Comparison of ENCODE assay signal across 12 cellular contexts in genomic region chr6:47669684-47670515, GRCh38. TPM values are rescaled to one million over a fixed set of nuclear protein-coding genes. Genes with fewer than 3 reads are reported as not detected.
DNase-seq lines count a peak whose midpoint lies in the region; ATAC-seq, FAIRE-seq and TF ChIP-seq lines count a peak whose summit lies in the region.
"Had no signal": no experiment of that assay in that cellular context is flagged by ENCODE, and none has a peak within 500 bp of the region (broad histone marks: within the 10 kb centered on the region; RNA-seq: fewer than 3 reads in every experiment).

No MANE protein-coding gene starts in this region.

- no peaks in the 10 kb centered on the region for H3K36me3 Mint-ChIP-seq in activated CD4-positive, alpha-beta T cell treated with anti-CD3 and anti-CD28 coated beads, Interleukin-2, amount 10 ng/mL, durations not matched to agents 7 days and 5 days (ENCODE audit: low read depth)

- H2BK120ac ChIP-seq in mesendoderm (ENCODE audit: low read depth, low read length): peak overlapping the region; percentile 64

- H3K27me3 Mint-ChIP-seq in activated CD4-positive, alpha-beta T cell treated with anti-CD3 and anti-CD28 coated beads, Interleukin-2, amount 10 ng/mL, durations not matched to agents 7 days and 5 days: peaks cover 23% of the 10 kb centered on the region

- H3K4me3 Mint-ChIP-seq in activated CD4-positive, alpha-beta T cell treated with anti-CD3 and anti-CD28 coated beads, Interleukin-2, amount 10 ng/mL, durations not matched to agents 7 days and 5 days: no peak overlapping the region
- H3K4me3 Mint-ChIP-seq: memory B cell had no signal

- no TSS peak for BruUV-seq in K562 (replicated peaks; lab: Mats Ljungman, UMichigan)

- TF ChIP-seq RAD21 in K562 (CRISPR knock-in tag; conservative IDR thresholded peaks at IDR 0.05 in 1 of 2, IDR thresholded peaks at IDR 0.05 in 1 of 2): no peak

- H3K4me2 ChIP-seq in K562 (ENCODE audit: insufficient read depth, low read length) (no peak overlapping the region), mesendoderm (ENCODE audit: low read length) (no peak overlapping the region)
- H3K4me2 ChIP-seq: BLaER1 treated with 17β-estradiol and CSF1 and Interleukin-3, amounts not matched to agents 10 nM and 100 nM had no signal

- no peak overlapping the region for H2AK5ac ChIP-seq in mesendoderm (ENCODE audit: low read length)

- H3K27me3 ChIP-seq in MG63 (no peaks in the 10 kb centered on the region), K562 (ENCODE audit: control insufficient read depth in 2 of 2, insufficient read depth in 2 of 2, low read length in 2 of 2) (no peaks in the 10 kb centered on the region; a peak in 2 of 5 replicates), mesendoderm (ENCODE audit: insufficient read depth, low read length, poor library complexity) (no peaks in the 10 kb centered on the region)
- H3K27me3 ChIP-seq: BLaER1 treated with 17β-estradiol and CSF1 and Interleukin-3, amounts not matched to agents 10 nM and 100 nM had no signal

- peak overlapping the region; percentile 96 for H3K4ac ChIP-seq in mesendoderm (ENCODE audit: low read depth, low read length)

- H4K20me1 ChIP-seq in K562 (replicated peaks; ENCODE audit: control insufficient read depth, insufficient read depth, low read length): no peaks in the 10 kb centered on the region
- H4K20me1 ChIP-seq: BLaER1 treated with 17β-estradiol and CSF1 and Interleukin-3, amounts not matched to agents 10 nM and 100 nM had no signal

- intact Hi-C loops in K562 (cut with micrococcal nuclease): no loop called here

- CTCF ChIA-PET in K562 (lab: Yijun Ruan, JAX; ENCODE audit: low intra/inter-chr PET ratio): no interaction called here
- CTCF ChIA-PET in activated CD4-positive, alpha-beta T cell treated with anti-CD3 and anti-CD28 coated beads, Interleukin-2, amount 10 ng/mL, durations not matched to agents 7 days and 5 days (lab: Charles Lee): no interaction called here

- no peak overlapping the region for H3K23ac ChIP-seq in mesendoderm (ENCODE audit: low read length)

- H3K27ac Mint-ChIP-seq in activated CD4-positive, alpha-beta T cell treated with anti-CD3 and anti-CD28 coated beads, Interleukin-2, amount 10 ng/mL, durations not matched to agents 7 days and 5 days: no peak overlapping the region
- H3K27ac Mint-ChIP-seq: memory B cell had no signal

- TF ChIP-seq EP300 in K562 (IDR thresholded peaks at IDR 0.05; ENCODE audit: low read length): no peak

- FAIRE-seq in K562 (lab: Jason Lieb, UNC): peak; percentile 6
- FAIRE-seq: urothelium cell line had no signal

- no peak for TF ChIP-seq CTCF in K562 (IDR thresholded peaks at IDR 0.05 in 2 of 3, conservative IDR thresholded peaks at IDR 0.05 in 1 of 3; ENCODE audit: insufficient read depth in 2 of 3, low read depth in 1 of 3, low read length in 3 of 3)

- H3K36me3 ChIP-seq in MG63: no peaks in the 10 kb centered on the region
- no peaks in the 10 kb centered on the region for H3K36me3 ChIP-seq in K562 (ENCODE audit: control insufficient read depth, insufficient read depth, low read length)
- no peaks in the 10 kb centered on the region for H3K36me3 ChIP-seq in mesendoderm (ENCODE audit: control insufficient read depth, insufficient read depth, low read length)
- H3K36me3 ChIP-seq: BLaER1 treated with 17β-estradiol and CSF1 and Interleukin-3, amounts not matched to agents 10 nM and 100 nM had no signal

- ATAC-seq in K562 (no peak; the same call in 2 of the 3 replicates), SK-N-SH treated with all-trans-retinoic acid at 6 μM for 48 hours (no peak)

- H4K5ac ChIP-seq in mesendoderm (ENCODE audit: low read length): no peak overlapping the region

- no peaks in the 10 kb centered on the region for H3K9me3 Mint-ChIP-seq in activated CD4-positive, alpha-beta T cell treated with anti-CD3 and anti-CD28 coated beads, Interleukin-2, amount 10 ng/mL, durations not matched to agents 7 days and 5 days

- no peak overlapping the region for H3K9ac ChIP-seq in K562 (ENCODE audit: insufficient read depth in 1 of 2, low read depth in 2 of 2, low read length in 2 of 2)
- peak overlapping the region; percentile 20 for H3K9ac ChIP-seq in mesendoderm (ENCODE audit: low read length)
- H3K9ac ChIP-seq: BLaER1 treated with 17β-estradiol and CSF1 and Interleukin-3, amounts not matched to agents 10 nM and 100 nM had no signal

- H3K27ac ChIP-seq in K562 (ENCODE audit: extremely low read depth, low read depth, low read length) (no peak overlapping the region), mesendoderm (ENCODE audit: low read depth, low read length) (peak overlapping the region; percentile 96)
- H3K27ac ChIP-seq: BLaER1 treated with 17β-estradiol and CSF1 and Interleukin-3, amounts not matched to agents 10 nM and 100 nM had no signal

- no peaks in the 10 kb centered on the region for H3K79me2 ChIP-seq in K562 (ENCODE audit: control insufficient read depth, insufficient read depth, low read length)
- no peaks in the 10 kb centered on the region for H3K79me2 ChIP-seq in mesendoderm (ENCODE audit: control insufficient read depth, insufficient read depth, low read length)

- no peak overlapping the region for H2BK15ac ChIP-seq in mesendoderm (replicated peaks; ENCODE audit: low read depth)

- no peak overlapping the region for H2AFZ ChIP-seq in K562 (ENCODE audit: low read depth, low read length)

- H3K4me3 ChIP-seq in MG63: no peak overlapping the region
- no peak overlapping the region for H3K4me3 ChIP-seq in K562
- no peak overlapping the region for H3K4me3 ChIP-seq in mesendoderm (ENCODE audit: low read length)
- H3K4me3 ChIP-seq: BLaER1 treated with 17β-estradiol and CSF1 and Interleukin-3, amounts not matched to agents 10 nM and 100 nM had no signal

- H3K9me3 ChIP-seq in MG63: no peaks in the 10 kb centered on the region
- H3K9me3 ChIP-seq in K562 (replicated peaks; ENCODE audit: control insufficient read depth, insufficient read depth, low read depth, low read length): no peaks in the 10 kb centered on the region

- WGBS in K562 (ENCODE audit: insufficient coverage, low coverage, missing lambda C conversion rate): 1% methylated on average over 6 of the region's 6 CpGs
- WGBS in mesendoderm (ENCODE audit: extremely low coverage, insufficient coverage, low lambda C conversion rate): no CpG with 5 or more reads among the region's 6 CpGs

- H3K4me1 ChIP-seq in K562 (replicated peaks in 1 of 2; ENCODE audit: control insufficient read depth in 2 of 2, insufficient read depth in 2 of 2, low read length in 2 of 2) (no peaks in the 10 kb centered on the region), mesendoderm (ENCODE audit: control insufficient read depth, low read depth, low read length) (peaks cover 4% of the 10 kb centered on the region)
- H3K4me1 ChIP-seq: BLaER1 treated with 17β-estradiol and CSF1 and Interleukin-3, amounts not matched to agents 10 nM and 100 nM had no signal

- POLR2A ChIA-PET in K562 (lab: Yijun Ruan, JAX): interaction anchor here (0.5 kb wide), 1 partner anchor 257 kb away, joined by 4 read pairs; no protein-coding TSS in a partner anchor
- POLR2A ChIA-PET in activated CD4-positive, alpha-beta T cell treated with anti-CD3 and anti-CD28 coated beads, Interleukin-2, amount 10 ng/mL, durations not matched to agents 7 days and 5 days (lab: Charles Lee): no interaction called here

- H4K8ac ChIP-seq in mesendoderm (ENCODE audit: low read depth, low read length): peak overlapping the region; percentile 30

- no peaks in the 10 kb centered on the region for H3K79me1 ChIP-seq in mesendoderm (ENCODE audit: low read length)

- in situ Hi-C loops in K562 (cut with MboI): no loop called here

- H3K56ac ChIP-seq in mesendoderm (ENCODE audit: low read length): peak overlapping the region; percentile 52

- no peaks in the 10 kb centered on the region for H3K9me1 ChIP-seq in K562 (ENCODE audit: control insufficient read depth, insufficient read depth, low read length)

- no peaks in the 10 kb centered on the region for H3K4me1 Mint-ChIP-seq in activated CD4-positive, alpha-beta T cell treated with anti-CD3 and anti-CD28 coated beads, Interleukin-2, amount 10 ng/mL, durations not matched to agents 7 days and 5 days

- H2BK5ac ChIP-seq in mesendoderm (ENCODE audit: low read length): peak overlapping the region; percentile 97

- H3K18ac ChIP-seq in mesendoderm (ENCODE audit: low read length): peak overlapping the region; percentile 99

- TF ChIP-seq POLR2A in K562 (conservative IDR thresholded peaks at IDR 0.05): no peak

- DNase-seq in COLO829 (ENCODE audit: low spot score) (peak; percentile 82), MG63 (peak; percentile 29), K562 (ENCODE audit: extremely low read depth in 1 of 4, low spot score in 3 of 4) (no peak), mesendoderm (peak; percentile 95), NCI-H128 (lab: John Stamatoyannopoulos, UW; ENCODE audit: unreplicated experiment) (no peak), SKM-1 treated with dmso at 0.1 percent for 144 hours (lab: John Stamatoyannopoulos, UW; ENCODE audit: unreplicated experiment) (no peak)
- DNase-seq in activated CD4-positive, alpha-beta T cell treated with anti-CD3 and anti-CD28 coated beads, Interleukin-2, amount 10 ng/mL, durations not matched to agents 7 days and 5 days: no peak
- DNase-seq: stimulated activated CD4-positive, alpha-beta T cell treated with anti-CD3 and anti-CD28 coated beads, Interleukin-2, amount 100 ng/mL, for 48 hours had no signal

TF ChIP-seq in SK-N-SH treated with all-trans-retinoic acid at 6 μM for 48 hours, 23 proteins besides CTCF, POLR2A, EP300 and RAD21 (continues in another document):
- TF ChIP-seq ZNF565 (CRISPR knock-in tag; conservative IDR thresholded peaks at IDR 0.05; ENCODE audit: low read depth): no peak

RNA-seq across cellular contexts. Expression of gene ADGRF4, which starts 28.5 kb away (rescaled TPM):
- 0.79 and 2.2 TPM in 2 replicates for total RNA-seq in MG63 (2014; rRNA removed; shearing (Covaris generic); ENCODE audit: low replicate concordance)
- total RNA-seq in K562 (2011; cell fraction: chromatin; rRNA removed; ENCODE audit: low replicate concordance): not detected in 2 replicates
- not detected in 2 replicates for total RNA-seq in K562 (2011; cell fraction: nucleolus; rRNA removed)
- total RNA-seq in K562 (2011; cell fraction: nucleoplasm; rRNA removed): not detected in 2 replicates
- total RNA-seq in K562 (2014; rRNA removed) (not detected in 2 replicates), K562 (2014; rRNA removed; fragmentation: Illumina TruSeq; extraction: Trizol) (not detected in 2 replicates), K562 (2015; rRNA removed; fragmentation: Illumina TruSeq; extraction: Trizol) (not detected in 2 replicates), K562 (2021) (not detected in 2 replicates)
- polyA plus RNA-seq in K562 (2011; rRNA removed) (not detected in 2 replicates), K562 (2014; fragmentation: Illumina TruSeq; extraction: Trizol) (not detected in 2 replicates), K562 (2014; fragmentation: Nextera tagmentation; extraction: Ambion mirVana) (not detected), K562 (2014; rRNA removed) (not detected in 2 replicates)
- not detected in 2 replicates for polyA plus RNA-seq in K562 (2011; cell fraction: cytosol; rRNA removed)
- not detected in 2 replicates for polyA plus RNA-seq in K562 (2011; cell fraction: nucleus; rRNA removed)
- polyA plus RNA-seq in K562 (2012): 0.04 TPM in 1 of 2 replicates, not detected in the other
- polyA minus RNA-seq in K562 (2011; rRNA and poly(A)+ RNA removed): not detected in 2 replicates
- polyA minus RNA-seq in K562 (2011; cell fraction: cytosol; rRNA and poly(A)+ RNA removed): not detected in 2 replicates
- polyA minus RNA-seq in K562 (2011; cell fraction: nucleus; rRNA and poly(A)+ RNA removed): not detected in 2 replicates
- 0.25 TPM for polyA plus RNA-seq in mesendoderm (2013, experiment 1 of 2)
- 0.22 TPM for polyA plus RNA-seq in mesendoderm (2013, experiment 2 of 2)
- total RNA-seq in activated CD4-positive, alpha-beta T cell treated with anti-CD3 and anti-CD28 coated beads, Interleukin-2, amount 10 ng/mL, durations not matched to agents 7 days and 5 days: not detected

Comparison
In these comparisons a context has a peak if more than half of its experiments do, and no peak if none do; other contexts are left out.
1. DNase-seq: peak in COLO829 (single experiment), MG63 (single experiment) and mesendoderm (single experiment); none in K562 (0 of 4), activated CD4-positive, alpha-beta T cell treated with anti-CD3 and anti-CD28 coated beads, Interleukin-2, amount 10 ng/mL, durations not matched to agents 7 days and 5 days (single experiment), NCI-H128 (single experiment) and SKM-1 treated with dmso at 0.1 percent for 144 hours (single experiment).